In the genomic region with DNA sequence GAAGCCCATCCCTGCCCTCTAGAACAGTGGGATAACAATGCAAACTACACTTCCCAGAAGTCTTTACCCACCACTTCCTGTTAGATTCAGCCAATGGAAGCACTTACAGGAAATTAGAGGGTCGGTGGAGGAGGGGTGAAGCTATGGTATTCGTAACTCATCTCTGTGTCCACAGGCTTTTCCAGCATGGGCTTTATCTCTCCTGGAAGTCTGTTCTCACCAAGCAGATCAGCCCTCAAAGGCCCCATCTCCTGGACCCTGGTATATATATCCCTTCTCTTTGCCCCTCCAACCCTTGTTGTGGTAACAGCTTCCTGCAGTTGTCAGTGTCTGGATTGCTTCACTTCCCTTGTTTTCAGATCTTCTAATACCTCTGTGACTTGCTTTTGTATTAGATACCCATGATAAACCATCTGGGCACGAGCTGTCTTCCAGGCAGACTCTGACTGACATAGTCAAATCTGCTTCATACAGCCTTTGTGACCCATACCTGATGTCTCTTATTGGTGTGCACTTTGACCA, we compare ENCODE assay signal across 9 cellular contexts.
DNase-seq lines count a peak whose midpoint lies in the region; ATAC-seq and TF ChIP-seq lines count a peak whose summit lies in the region.
"Had no signal": no experiment of that assay in that cellular context is flagged by ENCODE, and none has a peak within 500 bp of the region (broad histone marks: within the 10 kb centered on the region; RNA-seq: fewer than 3 reads in every experiment).

No MANE protein-coding gene starts in this region.

- H3K4me1 ChIP-seq in HUES48 (ENCODE audit: control insufficient read depth, insufficient read depth, low read length) = peaks cover 9% of the 10 kb centered on the region
- H3K4me1 ChIP-seq in SK-N-SH (ENCODE audit: control insufficient read depth in 1 of 2, insufficient read depth in 2 of 2, low read depth in 1 of 2, low read length in 1 of 2) = peaks cover 0 to 5% of the 10 kb centered on the region in 2 experiments; a peak in 1 of 4 replicates

- TF ChIP-seq RAD21 in SK-N-SH (IDR thresholded peaks at IDR 0.05; ENCODE audit: low read length) = 0 out of 2 replicates have a peak, but pooled peaks have one; percentile 21

- H3K4me3 ChIP-seq in HUES48 (ENCODE audit: low read depth, low read length) (peak overlapping the region; percentile 49), SK-N-SH (ENCODE audit: low read depth in 2 of 2, low read length in 1 of 2) (peak overlapping the region in 1 of 2 experiments; percentile 38; a peak in 1 of 4 replicates)

- no peaks in the 10 kb centered on the region for H3K9me3 Mint-ChIP-seq in endothelial cell (ENCODE audit: unreplicated experiment)
- H3K9me3 Mint-ChIP-seq in naive thymus-derived CD8-positive, alpha-beta T cell = peaks cover 0 to 2% (median 0%) of the 10 kb centered on the region in 9 donors

- peak; percentile 59 for DNase-seq in AG20443 (ENCODE audit: low spot score)
- peak; percentile 77 for DNase-seq in SK-N-SH
- DNase-seq in endothelial cell (ENCODE audit: low spot score) = peak; percentile 32
- DNase-seq in naive thymus-derived CD8-positive, alpha-beta T cell = peak in 8 of 10 donors; percentile 2 to 69 (median 37)
- DNase-seq in DMS79 (lab: John Stamatoyannopoulos, UW) = no peak

- 0% methylated on average over 2 of the region's 3 CpGs for WGBS in SK-N-SH (ENCODE audit: low lambda C conversion rate)

- H3K27me3 Mint-ChIP-seq in endothelial cell (ENCODE audit: unreplicated experiment) = no peaks in the 10 kb centered on the region
- peaks cover 0 to 8% (median 3%) of the 10 kb centered on the region in 5 donors for H3K27me3 Mint-ChIP-seq in naive thymus-derived CD8-positive, alpha-beta T cell

- no peak overlapping the region for H2AFZ ChIP-seq in SK-N-SH (ENCODE audit: low read depth)

- ATAC-seq in GM18508 (IDR thresholded peaks at IDR 0.05; ENCODE audit: insufficient read depth, unreplicated experiment) (peak; percentile 63), HG03039 (IDR thresholded peaks at IDR 0.05; ENCODE audit: unreplicated experiment) (no peak)
- ATAC-seq in naive thymus-derived CD8-positive, alpha-beta T cell = peak; percentile 81 to 93
- ATAC-seq: HCT116 had no signal

- no peaks in the 10 kb centered on the region for H3K36me3 Mint-ChIP-seq in endothelial cell (ENCODE audit: low read depth, unreplicated experiment)
- no peaks in the 10 kb centered on the region for H3K36me3 Mint-ChIP-seq in naive thymus-derived CD8-positive, alpha-beta T cell

- POLR2A ChIA-PET in SK-N-SH (lab: Yijun Ruan, JAX) = interaction anchor here (0.6 to 1.0 kb wide), 3 partner anchors 57 to 659 kb away, joined by 3 to 4 read pairs (median 3); partner anchors contain the start of gene MRPS9
- POLR2A ChIA-PET in naive thymus-derived CD8-positive, alpha-beta T cell (lab: Charles Lee) = no interaction called here

- H4K20me1 ChIP-seq in SK-N-SH (ENCODE audit: insufficient read depth) = no peaks in the 10 kb centered on the region

- H3K4me3 Mint-ChIP-seq in endothelial cell (ENCODE audit: unreplicated experiment) = peak overlapping the region; percentile 81
- H3K4me3 Mint-ChIP-seq in naive thymus-derived CD8-positive, alpha-beta T cell = peak overlapping the region; percentile 79 to 97 (median 89)

- H3K4me2 ChIP-seq in SK-N-SH = no peak overlapping the region

- 0 out of 2 replicates have a peak, but pooled peaks cover 3% of the 10 kb centered on the region for H3K9me2 ChIP-seq in SK-N-SH

- no peak for TF ChIP-seq EP300 in SK-N-SH (IDR thresholded peaks at IDR 0.05; ENCODE audit: borderline replicate concordance in 1 of 2, low read depth in 1 of 2, low read length in 1 of 2)

- TF ChIP-seq CTCF in SK-N-SH (IDR thresholded peaks at IDR 0.05) (no peak), endothelial cell (IDR thresholded peaks at IDR 0.05; ENCODE audit: unreplicated experiment) (no peak)

- H3K9me3 ChIP-seq in HUES48 (ENCODE audit: control insufficient read depth, insufficient read depth, low read length) (no peaks in the 10 kb centered on the region), SK-N-SH (no peaks in the 10 kb centered on the region)

- no peak overlapping the region for H3K27ac ChIP-seq in HUES48 (ENCODE audit: low read depth, low read length)
- peak overlapping the region in 1 of 2 experiments; percentile 84; a peak in 2 of 4 replicates for H3K27ac ChIP-seq in SK-N-SH (ENCODE audit: low read depth in 2 of 2, low read length in 1 of 2)

- H3K27me3 ChIP-seq in HUES48 (ENCODE audit: control insufficient read depth, insufficient read depth, low read length) = no peaks in the 10 kb centered on the region
- no peaks in the 10 kb centered on the region for H3K27me3 ChIP-seq in SK-N-SH (ENCODE audit: insufficient read depth)

- H3K27ac Mint-ChIP-seq in endothelial cell (ENCODE audit: unreplicated experiment) = peak overlapping the region; percentile 97
- peak overlapping the region; percentile 78 to 97 (median 92) for H3K27ac Mint-ChIP-seq in naive thymus-derived CD8-positive, alpha-beta T cell

- CTCF ChIA-PET in SK-N-SH (lab: Yijun Ruan, JAX) = interaction anchor here (0.7 to 1.1 kb wide), 2 partner anchors 9 to 27 kb away, joined by 3 read pairs; no protein-coding TSS in a partner anchor

- no peaks in the 10 kb centered on the region for H3K36me3 ChIP-seq in HUES48 (ENCODE audit: control insufficient read depth, insufficient read depth, low read length)
- no peaks in the 10 kb centered on the region for H3K36me3 ChIP-seq in SK-N-SH (replicated peaks in 1 of 2; ENCODE audit: control insufficient read depth in 1 of 2, insufficient read depth in 2 of 2, low read length in 1 of 2)

- no peak overlapping the region for H3K9ac ChIP-seq in HUES48 (ENCODE audit: low read depth, low read length)
- H3K9ac ChIP-seq in SK-N-SH = no peak overlapping the region

- peaks cover 7% of the 10 kb centered on the region for H3K4me1 Mint-ChIP-seq in endothelial cell (ENCODE audit: unreplicated experiment)
- peaks cover 6 to 20% (median 15%) of the 10 kb centered on the region in 4 donors for H3K4me1 Mint-ChIP-seq in naive thymus-derived CD8-positive, alpha-beta T cell

- no peaks in the 10 kb centered on the region for H3K79me2 ChIP-seq in SK-N-SH (ENCODE audit: insufficient read depth)

- H3F3A ChIP-seq in SK-N-SH (replicated peaks; ENCODE audit: insufficient read depth) = no peaks in the 10 kb centered on the region

TF ChIP-seq in SK-N-SH, 30 proteins besides CTCF, POLR2A, EP300 and RAD21:
- TF ChIP-seq, protein P1, sequence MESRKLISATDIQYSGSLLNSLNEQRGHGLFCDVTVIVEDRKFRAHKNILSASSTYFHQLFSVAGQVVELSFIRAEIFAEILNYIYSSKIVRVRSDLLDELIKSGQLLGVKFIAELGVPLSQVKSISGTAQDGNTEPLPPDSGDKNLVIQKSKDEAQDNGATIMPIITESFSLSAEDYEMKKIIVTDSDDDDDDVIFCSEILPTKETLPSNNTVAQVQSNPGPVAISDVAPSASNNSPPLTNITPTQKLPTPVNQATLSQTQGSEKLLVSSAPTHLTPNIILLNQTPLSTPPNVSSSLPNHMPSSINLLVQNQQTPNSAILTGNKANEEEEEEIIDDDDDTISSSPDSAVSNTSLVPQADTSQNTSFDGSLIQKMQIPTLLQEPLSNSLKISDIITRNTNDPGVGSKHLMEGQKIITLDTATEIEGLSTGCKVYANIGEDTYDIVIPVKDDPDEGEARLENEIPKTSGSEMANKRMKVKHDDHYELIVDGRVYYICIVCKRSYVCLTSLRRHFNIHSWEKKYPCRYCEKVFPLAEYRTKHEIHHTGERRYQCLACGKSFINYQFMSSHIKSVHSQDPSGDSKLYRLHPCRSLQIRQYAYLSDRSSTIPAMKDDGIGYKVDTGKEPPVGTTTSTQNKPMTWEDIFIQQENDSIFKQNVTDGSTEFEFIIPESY (IDR thresholded peaks at IDR 0.05; ENCODE audit: borderline replicate concordance, low read depth) = no peak
- TF ChIP-seq MXI1 (IDR thresholded peaks at IDR 0.05; ENCODE audit: low read depth, low read length) = peak; percentile 28; the same call in 1 of the 2 replicates
- peak; percentile 50 for TF ChIP-seq CHD2 (IDR thresholded peaks at IDR 0.05; ENCODE audit: low read length, partially characterized antibody)
- TF ChIP-seq GABPA (IDR thresholded peaks at IDR 0.05; ENCODE audit: low read depth) = peak; percentile 16; the same call in 1 of the 2 replicates
- TF ChIP-seq ELF1 (IDR thresholded peaks at IDR 0.05) = no peak
